8 cellular contexts compared by ENCODE assay signal in the genomic region with DNA sequence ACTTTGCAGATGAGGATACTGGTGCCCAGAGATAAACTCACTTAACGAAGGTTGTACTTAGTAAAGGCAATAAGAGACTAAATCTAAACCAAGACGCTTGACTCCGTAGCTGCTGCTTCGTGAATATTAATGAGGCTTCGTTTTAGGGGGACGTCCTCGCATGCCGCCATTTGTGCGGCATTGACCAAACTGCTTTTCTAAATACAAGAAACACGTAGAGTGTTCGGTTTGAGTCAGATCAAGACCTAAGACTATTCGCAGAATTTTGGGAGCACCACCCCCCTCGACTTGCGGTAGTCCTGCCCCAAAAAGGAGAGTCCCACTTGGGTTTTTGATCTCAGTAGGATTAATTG. TPM values are rescaled to one million over a fixed set of nuclear protein-coding genes. Genes with fewer than 3 reads are reported as not detected.
DNase-seq lines count a peak whose midpoint lies in the region; ATAC-seq and TF ChIP-seq lines count a peak whose summit lies in the region.

No MANE protein-coding gene starts in this region.

- H3K36me3 Mint-ChIP-seq in activated CD8-positive, alpha-beta T cell treated with anti-CD3 and anti-CD28 coated beads, Interleukin-2, amount 10 ng/mL, durations not matched to agents 7 days and 5 days (ENCODE audit: low read depth) = peaks cover 59% of the 10 kb centered on the region

- peak overlapping the region; percentile 99 for H3K27ac Mint-ChIP-seq in activated CD8-positive, alpha-beta T cell treated with anti-CD3 and anti-CD28 coated beads, Interleukin-2, amount 10 ng/mL, durations not matched to agents 7 days and 5 days

- H3K4me3 ChIP-seq in SK-N-SH (ENCODE audit: low read depth in 2 of 2, low read length in 1 of 2) (peak overlapping the region; percentile 68 to 82), iPS-18a (ENCODE audit: low read length) (peak overlapping the region; percentile 89)

- peaks cover 42 to 46% of the 10 kb centered on the region in 2 experiments for H3K36me3 ChIP-seq in SK-N-SH (replicated peaks in 1 of 2; ENCODE audit: control insufficient read depth in 1 of 2, insufficient read depth in 2 of 2, low read length in 1 of 2)
- peaks cover 51% of the 10 kb centered on the region for H3K36me3 ChIP-seq in iPS-18a (ENCODE audit: control insufficient read depth, low read depth, low read length)

- H4K20me1 ChIP-seq in SK-N-SH (ENCODE audit: insufficient read depth) = peaks cover 59% of the 10 kb centered on the region

- peaks cover 7 to 16% of the 10 kb centered on the region in 2 experiments; a peak in 3 of 4 replicates for H3K4me1 ChIP-seq in SK-N-SH (ENCODE audit: control insufficient read depth in 1 of 2, insufficient read depth in 2 of 2, low read depth in 1 of 2, low read length in 1 of 2)
- peaks cover 12% of the 10 kb centered on the region for H3K4me1 ChIP-seq in iPS-18a (ENCODE audit: control insufficient read depth, low read depth, low read length)

- H3F3A ChIP-seq in SK-N-SH (replicated peaks; ENCODE audit: insufficient read depth) = peaks cover 19% of the 10 kb centered on the region

- H2AFZ ChIP-seq in SK-N-SH (ENCODE audit: low read depth) = no peak overlapping the region

- H3K27ac ChIP-seq in SK-N-SH (ENCODE audit: low read depth in 2 of 2, low read length in 1 of 2) (peak overlapping the region; percentile 47 to 88; a peak in 3 of 4 replicates), iPS-18a (ENCODE audit: low read length) (peak overlapping the region; percentile 3)

- CTCF ChIA-PET in SK-N-SH (lab: Yijun Ruan, JAX) = interaction anchor here (1.2 kb wide), 1 partner anchor 46 kb away, joined by 6 read pairs; no protein-coding TSS in a partner anchor
- CTCF ChIA-PET in activated CD8-positive, alpha-beta T cell treated with anti-CD3 and anti-CD28 coated beads, Interleukin-2, amount 10 ng/mL, durations not matched to agents 7 days and 5 days (lab: Charles Lee) = interaction anchor here (1.5 kb wide), 2 partner anchors 17 to 523 kb away, joined by 3 to 4 read pairs; no protein-coding TSS in a partner anchor

- H3K27me3 ChIP-seq in SK-N-SH (ENCODE audit: insufficient read depth) (no peaks in the 10 kb centered on the region), iPS-18a (ENCODE audit: control insufficient read depth, insufficient read depth, low read length) (no peaks in the 10 kb centered on the region)

- TF ChIP-seq CTCF in SK-N-SH (IDR thresholded peaks at IDR 0.05) = no peak

- POLR2A ChIA-PET in SK-N-SH (lab: Yijun Ruan, JAX) = interaction anchor here (0.7 to 2.3 kb wide), 5 partner anchors 12 to 400 kb away, joined by 3 to 9 read pairs (median 4); a partner anchor contains a TSS
- POLR2A ChIA-PET in activated CD8-positive, alpha-beta T cell treated with anti-CD3 and anti-CD28 coated beads, Interleukin-2, amount 10 ng/mL, durations not matched to agents 7 days and 5 days (lab: Charles Lee) = interaction anchor here (0.6 to 2.1 kb wide), 10 partner anchors 10 to 787 kb away, joined by 3 to 11 read pairs (median 4); a partner anchor contains a TSS

- H3K9me2 ChIP-seq in SK-N-SH = no peaks in the 10 kb centered on the region

- H3K9me3 ChIP-seq in SK-N-SH (no peaks in the 10 kb centered on the region), iPS-18a (ENCODE audit: control insufficient read depth, low read depth, low read length) (no peaks in the 10 kb centered on the region)

- H3K9ac ChIP-seq in SK-N-SH (peak overlapping the region; percentile 85), iPS-18a (ENCODE audit: low read length) (peak overlapping the region; percentile 99)

- H3K4me3 Mint-ChIP-seq in activated CD8-positive, alpha-beta T cell treated with anti-CD3 and anti-CD28 coated beads, Interleukin-2, amount 10 ng/mL, durations not matched to agents 7 days and 5 days = peak overlapping the region; percentile 99

- WGBS in SK-N-SH (ENCODE audit: low lambda C conversion rate) = under 1% methylated on average over 14 of the region's 14 CpGs

- peaks cover 61% of the 10 kb centered on the region for H3K79me2 ChIP-seq in SK-N-SH (ENCODE audit: insufficient read depth)

- no peak for DNase-seq in SK-N-SH
- peak; percentile 51 for DNase-seq in activated CD8-positive, alpha-beta T cell treated with anti-CD3 and anti-CD28 coated beads, Interleukin-2, amount 10 ng/mL, durations not matched to agents 7 days and 5 days
- peak; percentile 61 for DNase-seq in stimulated activated CD8-positive, alpha-beta memory T cell treated with anti-CD3 and anti-CD28 coated beads, Interleukin-4, amount 100 ng/mL, for 48 hours
- no peak for DNase-seq in iPS-NIHi11 (ENCODE audit: low spot score)
- DNase-seq in central memory CD4-positive, alpha-beta T cell = no peak

- no peak for TF ChIP-seq EP300 in SK-N-SH (IDR thresholded peaks at IDR 0.05; ENCODE audit: borderline replicate concordance in 1 of 2, low read depth in 1 of 2, low read length in 1 of 2)

- H3K4me1 Mint-ChIP-seq in activated CD8-positive, alpha-beta T cell treated with anti-CD3 and anti-CD28 coated beads, Interleukin-2, amount 10 ng/mL, durations not matched to agents 7 days and 5 days (ENCODE audit: low read depth) = peaks cover 44% of the 10 kb centered on the region

- TF ChIP-seq RAD21 in SK-N-SH (IDR thresholded peaks at IDR 0.05; ENCODE audit: low read length) = no peak

- H3K4me2 ChIP-seq in SK-N-SH = peak overlapping the region; percentile 89

- ATAC-seq in SK-N-SH treated with all-trans-retinoic acid at 6 μM for 48 hours = no peak
- ATAC-seq in activated CD8-positive, alpha-beta T cell treated with anti-CD3 and anti-CD28 coated beads, Interleukin-2, amount 10 ng/mL, durations not matched to agents 7 days and 5 days = peak; percentile 0
- ATAC-seq in HG03095 (IDR thresholded peaks at IDR 0.05; ENCODE audit: unreplicated experiment) = no peak

- H3K27me3 Mint-ChIP-seq in activated CD8-positive, alpha-beta T cell treated with anti-CD3 and anti-CD28 coated beads, Interleukin-2, amount 10 ng/mL, durations not matched to agents 7 days and 5 days (ENCODE audit: low read depth) = no peaks in the 10 kb centered on the region

- no peaks in the 10 kb centered on the region for H3K9me3 Mint-ChIP-seq in activated CD8-positive, alpha-beta T cell treated with anti-CD3 and anti-CD28 coated beads, Interleukin-2, amount 10 ng/mL, durations not matched to agents 7 days and 5 days (ENCODE audit: insufficient read depth)

TF ChIP-seq in SK-N-SH, 30 proteins besides CTCF, POLR2A, EP300 and RAD21:
- 0 out of 2 replicates have a peak, but pooled peaks have one; percentile 29 for TF ChIP-seq YY1 (IDR thresholded peaks at IDR 0.05; ENCODE audit: low read depth)
- no peak for TF ChIP-seq EZH2phosphoT487 (IDR thresholded peaks at IDR 0.05; ENCODE audit: borderline replicate concordance, low read depth)

TF ChIP-seq in SK-N-SH treated with all-trans-retinoic acid at 6 μM for 48 hours, 23 proteins besides CTCF, POLR2A, EP300 and RAD21:
- TF ChIP-seq ISL1 (CRISPR knock-in tag; IDR thresholded peaks at IDR 0.05) = no peak
- TF ChIP-seq, protein P1, sequence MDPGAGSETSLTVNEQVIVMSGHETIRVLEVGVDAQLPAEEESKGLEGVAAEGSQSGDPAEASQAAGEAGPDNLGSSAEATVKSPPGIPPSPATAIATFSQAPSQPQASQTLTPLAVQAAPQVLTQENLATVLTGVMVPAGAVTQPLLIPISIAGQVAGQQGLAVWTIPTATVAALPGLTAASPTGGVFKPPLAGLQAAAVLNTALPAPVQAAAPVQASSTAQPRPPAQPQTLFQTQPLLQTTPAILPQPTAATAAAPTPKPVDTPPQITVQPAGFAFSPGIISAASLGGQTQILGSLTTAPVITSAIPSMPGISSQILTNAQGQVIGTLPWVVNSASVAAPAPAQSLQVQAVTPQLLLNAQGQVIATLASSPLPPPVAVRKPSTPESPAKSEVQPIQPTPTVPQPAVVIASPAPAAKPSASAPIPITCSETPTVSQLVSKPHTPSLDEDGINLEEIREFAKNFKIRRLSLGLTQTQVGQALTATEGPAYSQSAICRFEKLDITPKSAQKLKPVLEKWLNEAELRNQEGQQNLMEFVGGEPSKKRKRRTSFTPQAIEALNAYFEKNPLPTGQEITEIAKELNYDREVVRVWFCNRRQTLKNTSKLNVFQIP (CRISPR knock-in tag; IDR thresholded peaks at IDR 0.05; ENCODE audit: borderline replicate concordance, low read depth) = no peak
- no peak for TF ChIP-seq ZFP30 (CRISPR knock-in tag; IDR thresholded peaks at IDR 0.05)
- no peak for TF ChIP-seq ARNTL (CRISPR knock-in tag; IDR thresholded peaks at IDR 0.05; ENCODE audit: borderline replicate concordance, low read depth)
TF ChIP-seq in SK-N-SH treated with all-trans-retinoic acid at 6 μM for 48 hours: peak in this region for 0.

RNA-seq across cellular contexts. Expression of a gene that starts 1.1 kb away (rescaled TPM):
- polyA plus RNA-seq in SK-N-SH (2012; rRNA removed) = 601 and 4,764 TPM in 2 replicates
- polyA plus RNA-seq in SK-N-SH (2012; cell fraction: cytosol; rRNA removed) = 831 and 5,787 TPM in 2 replicates
- polyA plus RNA-seq in SK-N-SH (2012; cell fraction: nucleus; rRNA removed) = 180 and 3,140 TPM in 2 replicates
- 1,000 to 10,000 TPM; 1,308 to 1,394 TPM for total RNA-seq in activated CD8-positive, alpha-beta T cell treated with anti-CD3 and anti-CD28 coated beads, Interleukin-2, amount 10 ng/mL, durations not matched to agents 7 days and 5 days

RNA-seq across cellular contexts. Expression of a gene that starts 30.7 kb away (rescaled TPM):
- polyA plus RNA-seq in SK-N-SH (2012; rRNA removed) = 0.67 and 0.89 TPM in 2 replicates
- 0.44 and 0.51 TPM in 2 replicates for polyA plus RNA-seq in SK-N-SH (2012; cell fraction: cytosol; rRNA removed)
- polyA plus RNA-seq in SK-N-SH (2012; cell fraction: nucleus; rRNA removed) = 0.70 and 1.2 TPM in 2 replicates
- not detected for total RNA-seq in activated CD8-positive, alpha-beta T cell treated with anti-CD3 and anti-CD28 coated beads, Interleukin-2, amount 10 ng/mL, durations not matched to agents 7 days and 5 days

Comparison
In these comparisons a context has a peak if more than half of its experiments do, and no peak if none do; other contexts are left out.
1. DNase-seq: peak in activated CD8-positive, alpha-beta T cell treated with anti-CD3 and anti-CD28 coated beads, Interleukin-2, amount 10 ng/mL, durations not matched to agents 7 days and 5 days (single experiment) and stimulated activated CD8-positive, alpha-beta memory T cell treated with anti-CD3 and anti-CD28 coated beads, Interleukin-4, amount 100 ng/mL, for 48 hours (single experiment); none in SK-N-SH (single experiment), iPS-NIHi11 (single experiment) and central memory CD4-positive, alpha-beta T cell (single experiment).